ENCODE assay signal across 26 cellular contexts in genomic region chr21:33290441-33290840, GRCh38. TPM values are rescaled to one million over a fixed set of nuclear protein-coding genes. Genes with fewer than 3 reads are reported as not detected.
DNase-seq lines count a peak whose midpoint lies in the region; ATAC-seq and TF ChIP-seq lines count a peak whose summit lies in the region.
"Had no signal": no experiment of that assay in that cellular context is flagged by ENCODE, and none has a peak within 500 bp of the region (broad histone marks: within the 10 kb centered on the region; RNA-seq: fewer than 3 reads in every experiment).

No MANE protein-coding gene starts in this region.

- no peak for TF ChIP-seq CTCF in OCI-LY1 (IDR thresholded peaks at IDR 0.05; ENCODE audit: low read length)
- peak in 1 of 4 donors; percentile 9 for TF ChIP-seq CTCF in right lobe of liver (IDR thresholded peaks at IDR 0.05)
- TF ChIP-seq CTCF in neural progenitor cell (IDR thresholded peaks at IDR 0.05), result no peak

- no peak overlapping the region for H3K27ac Mint-ChIP-seq in neural progenitor cell
- H3K27ac Mint-ChIP-seq: activated CD4-positive, alpha-beta T cell treated with anti-CD3 and anti-CD28 coated beads for 36 hours; activated naive CD4-positive, alpha-beta T cell treated with anti-CD3 and anti-CD28 coated beads, Interleukin-2, amount 50 U/mL, for 24 hours; activated T-cell treated with anti-CD3 and anti-CD28 coated beads, Interleukin-2, amount 50 U/mL, for 72 hours; IgD-negative memory B cell; natural killer cell treated with Interleukin-12 subunit alpha and Interleukin-12 subunit beta and Interleukin-15 and Interleukin-18, amount 100 ng/mL, for 72 hours; T-helper 1 cell treated with Interleukin-12 subunit alpha and Interleukin-12 subunit beta and Interleukin-4 antibody, amounts not matched to agents 30 μg/mL and 1 μg/mL, for 36 hours had no signal

- DNase-seq in DMS53 (lab: John Stamatoyannopoulos, UW) (peak; percentile 98), NCI-H2029 treated with DMSO at 0.1 percent for 48 hours (lab: John Stamatoyannopoulos, UW) (peak; percentile 60), right lobe of liver (peak; percentile 89 to 97 (median 95)), mesendoderm (no peak), neural progenitor cell (ENCODE audit: low spot score) (no peak)
- DNase-seq: activated CD4-positive, alpha-beta T cell treated with anti-CD3 and anti-CD28 coated beads for 36 hours; activated T-cell treated with anti-CD3 and anti-CD28 coated beads, Interleukin-2, amount 50 U/mL, for 72 hours; dorsolateral prefrontal cortex; left lung; MG63; NCI-H82; PC-3; stimulated activated CD4-positive, alpha-beta T cell treated with anti-CD3 and anti-CD28 coated beads, Interleukin-15, amount 100 ng/mL, for 24 hours; upper lobe of right lung had no signal

- H3K9ac ChIP-seq in OCI-LY1 (ENCODE audit: low read length), result no peak overlapping the region
- no peak overlapping the region for H3K9ac ChIP-seq in mesendoderm (ENCODE audit: low read length)
- H3K9ac ChIP-seq in neural progenitor cell, result no peak overlapping the region
- H3K9ac ChIP-seq: BLaER1 treated with 17β-estradiol and CSF1 and Interleukin-3, amounts not matched to agents 10 nM and 100 nM had no signal

- no peak overlapping the region for H3K4ac ChIP-seq in mesendoderm (ENCODE audit: low read depth, low read length)

- peaks cover 15% of the 10 kb centered on the region for H3K4me1 Mint-ChIP-seq in neural progenitor cell

- no peaks in the 10 kb centered on the region for H3K79me1 ChIP-seq in mesendoderm (ENCODE audit: low read length)

- no peaks in the 10 kb centered on the region for H4K20me1 ChIP-seq in OCI-LY1 (ENCODE audit: insufficient read depth, low read length)
- no peaks in the 10 kb centered on the region for H4K20me1 ChIP-seq in neural progenitor cell (ENCODE audit: low read depth)

- H3K9me3 Mint-ChIP-seq in neural progenitor cell, result no peaks in the 10 kb centered on the region
- H3K9me3 Mint-ChIP-seq: activated naive CD4-positive, alpha-beta T cell treated with anti-CD3 and anti-CD28 coated beads, Interleukin-2, amount 50 U/mL, for 24 hours; activated T-cell treated with anti-CD3 and anti-CD28 coated beads, Interleukin-2, amount 50 U/mL, for 72 hours; IgD-negative memory B cell; mesothelial cell of epicardium; natural killer cell treated with Interleukin-12 subunit alpha and Interleukin-12 subunit beta and Interleukin-15 and Interleukin-18, amount 100 ng/mL, for 72 hours; T-helper 1 cell treated with Interleukin-12 subunit alpha and Interleukin-12 subunit beta and Interleukin-4 antibody, amounts not matched to agents 30 μg/mL and 1 μg/mL, for 36 hours had no signal

- H3K27me3 ChIP-seq in OCI-LY1 (ENCODE audit: insufficient read depth, low read length) (no peaks in the 10 kb centered on the region), right lobe of liver (no peaks in the 10 kb centered on the region), mesendoderm (ENCODE audit: insufficient read depth, low read length, poor library complexity) (no peaks in the 10 kb centered on the region), neural progenitor cell (no peaks in the 10 kb centered on the region)
- H3K27me3 ChIP-seq: BLaER1 treated with 17β-estradiol and CSF1 and Interleukin-3, amounts not matched to agents 10 nM and 100 nM; dorsolateral prefrontal cortex; left lung; MG63; SJSA1; upper lobe of right lung had no signal

- H3K4me3 ChIP-seq in OCI-LY1 (ENCODE audit: low read depth, low read length, poor library complexity, severe bottlenecking), result no peak overlapping the region
- no peak overlapping the region for H3K4me3 ChIP-seq in right lobe of liver
- H3K4me3 ChIP-seq in mesendoderm (ENCODE audit: low read length), result no peak overlapping the region
- no peak overlapping the region for H3K4me3 ChIP-seq in neural progenitor cell
- H3K4me3 ChIP-seq: BLaER1 treated with 17β-estradiol and CSF1 and Interleukin-3, amounts not matched to agents 10 nM and 100 nM; dorsolateral prefrontal cortex; left lung; MG63; SJSA1; upper lobe of right lung had no signal

- H3K4me2 ChIP-seq in OCI-LY1 (ENCODE audit: low read length) (no peak overlapping the region), mesendoderm (ENCODE audit: low read length) (no peak overlapping the region), neural progenitor cell (no peak overlapping the region)

- H4K5ac ChIP-seq in mesendoderm (ENCODE audit: low read length), result no peak overlapping the region

- no peak overlapping the region for H3K56ac ChIP-seq in mesendoderm (ENCODE audit: low read length)

- no peak overlapping the region for H2AK5ac ChIP-seq in mesendoderm (ENCODE audit: low read length)

- peaks cover 11% of the 10 kb centered on the region for H3K27me3 Mint-ChIP-seq in neural progenitor cell (ENCODE audit: insufficient read depth, low read depth)
- H3K27me3 Mint-ChIP-seq: activated CD4-positive, alpha-beta T cell treated with anti-CD3 and anti-CD28 coated beads for 36 hours; activated naive CD4-positive, alpha-beta T cell treated with anti-CD3 and anti-CD28 coated beads, Interleukin-2, amount 50 U/mL, for 24 hours; IgD-negative memory B cell; natural killer cell treated with Interleukin-12 subunit alpha and Interleukin-12 subunit beta and Interleukin-15 and Interleukin-18, amount 100 ng/mL, for 72 hours had no signal

- H3K4me1 ChIP-seq in OCI-LY1 (ENCODE audit: insufficient read depth, low read length, severe bottlenecking) (peaks cover 51% of the 10 kb centered on the region), right lobe of liver (peaks cover 0 to 38% (median 16%) of the 10 kb centered on the region in 4 donors), mesendoderm (ENCODE audit: control insufficient read depth, low read depth, low read length) (no peaks in the 10 kb centered on the region), neural progenitor cell (no peaks in the 10 kb centered on the region)

- H3K36me3 ChIP-seq in OCI-LY1 (ENCODE audit: insufficient read depth, low read length) (peaks cover 70% of the 10 kb centered on the region), right lobe of liver (peaks cover 0 to 20% (median 0%) of the 10 kb centered on the region in 4 donors), mesendoderm (ENCODE audit: control insufficient read depth, insufficient read depth, low read length) (no peaks in the 10 kb centered on the region), neural progenitor cell (no peaks in the 10 kb centered on the region)
- H3K36me3 ChIP-seq: MG63 had no signal

- intact Hi-C loops in right lobe of liver (cut with DNase I), result no loop called here

- H2BK120ac ChIP-seq in mesendoderm (ENCODE audit: low read depth, low read length), result no peak overlapping the region

- H3K23ac ChIP-seq in mesendoderm (ENCODE audit: low read length), result no peak overlapping the region

- H2BK15ac ChIP-seq in mesendoderm (replicated peaks; ENCODE audit: low read depth), result no peak overlapping the region

- 51% methylated on average over 6 of the region's 11 CpGs for WGBS in right lobe of liver (ENCODE audit: insufficient coverage, low coverage, low lambda C conversion rate, missing lambda C conversion rate)
- no CpG with 5 or more reads among the region's 11 CpGs for WGBS in mesendoderm (ENCODE audit: extremely low coverage, insufficient coverage, low lambda C conversion rate)

- no peak overlapping the region for H3K18ac ChIP-seq in mesendoderm (ENCODE audit: low read length)

- H2AFZ ChIP-seq in OCI-LY1 (ENCODE audit: low read length) (no peak overlapping the region), neural progenitor cell (replicated peaks) (no peak overlapping the region)

- no peaks in the 10 kb centered on the region for H3K9me2 ChIP-seq in OCI-LY1 (ENCODE audit: low read depth, low read length)

- H3K4me3 Mint-ChIP-seq in neural progenitor cell, result no peak overlapping the region
- H3K4me3 Mint-ChIP-seq: activated CD4-positive, alpha-beta T cell treated with anti-CD3 and anti-CD28 coated beads for 36 hours; activated naive CD4-positive, alpha-beta T cell treated with anti-CD3 and anti-CD28 coated beads, Interleukin-2, amount 50 U/mL, for 24 hours; activated T-cell treated with anti-CD3 and anti-CD28 coated beads, Interleukin-2, amount 50 U/mL, for 72 hours; IgD-negative memory B cell; mesothelial cell of epicardium; natural killer cell treated with Interleukin-12 subunit alpha and Interleukin-12 subunit beta and Interleukin-15 and Interleukin-18, amount 100 ng/mL, for 72 hours; T-helper 1 cell treated with Interleukin-12 subunit alpha and Interleukin-12 subunit beta and Interleukin-4 antibody, amounts not matched to agents 30 μg/mL and 1 μg/mL, for 36 hours had no signal

- H4K8ac ChIP-seq in mesendoderm (ENCODE audit: low read depth, low read length), result no peak overlapping the region

- H3K36me3 Mint-ChIP-seq in neural progenitor cell, result peaks cover 8% of the 10 kb centered on the region

- H3K9me3 ChIP-seq in OCI-LY1 (ENCODE audit: low read length) (no peaks in the 10 kb centered on the region), right lobe of liver (no peaks in the 10 kb centered on the region), neural progenitor cell (ENCODE audit: low read depth) (no peaks in the 10 kb centered on the region)
- H3K9me3 ChIP-seq: BLaER1 treated with 17β-estradiol and CSF1 and Interleukin-3, amounts not matched to agents 10 nM and 100 nM; left lung; MG63; SJSA1; upper lobe of right lung had no signal

- no peaks in the 10 kb centered on the region for H3K79me2 ChIP-seq in OCI-LY1 (ENCODE audit: insufficient read depth, low read length)
- H3K79me2 ChIP-seq in mesendoderm (ENCODE audit: control insufficient read depth, insufficient read depth, low read length), result no peaks in the 10 kb centered on the region
- no peaks in the 10 kb centered on the region for H3K79me2 ChIP-seq in neural progenitor cell (ENCODE audit: low read depth)

- H3F3A ChIP-seq in OCI-LY1 (ENCODE audit: insufficient read depth, low read length), result 0 out of 2 replicates have a peak, but pooled peaks cover 4% of the 10 kb centered on the region
- H3F3A ChIP-seq in neural progenitor cell (ENCODE audit: low read depth), result no peaks in the 10 kb centered on the region

- H3K27ac ChIP-seq in OCI-LY1 (ENCODE audit: low read depth, low read length, poor library complexity, severe bottlenecking) (peak overlapping the region; percentile 56), right lobe of liver (peak overlapping the region in 1 of 3 donors; percentile 36), mesendoderm (ENCODE audit: low read depth, low read length) (no peak overlapping the region), neural progenitor cell (no peak overlapping the region)
- H3K27ac ChIP-seq: BLaER1 treated with 17β-estradiol and CSF1 and Interleukin-3, amounts not matched to agents 10 nM and 100 nM; dorsolateral prefrontal cortex; epithelial cell of prostate; left lung; SJSA1; upper lobe of right lung had no signal

- peak; percentile 58 to 76 (median 73) for ATAC-seq in right lobe of liver
- ATAC-seq in HG03139 (IDR thresholded peaks at IDR 0.05; ENCODE audit: unreplicated experiment), result no peak
- no peak for ATAC-seq in GM18520 (IDR thresholded peaks at IDR 0.05; ENCODE audit: unreplicated experiment)
- ATAC-seq: activated CD4-positive, alpha-beta T cell treated with anti-CD3 and anti-CD28 coated beads for 36 hours; activated T-cell treated with anti-CD3 and anti-CD28 coated beads, Interleukin-2, amount 50 U/mL, for 72 hours; left lung; natural killer cell treated with Interleukin-12 subunit alpha and Interleukin-12 subunit beta and Interleukin-15 and Interleukin-18, amount 100 ng/mL, for 72 hours; PC-3; sciatic nerve; upper lobe of right lung had no signal

- no peak for TF ChIP-seq POLR2A in right lobe of liver (IDR thresholded peaks at IDR 0.05)

- no peak overlapping the region for H2BK5ac ChIP-seq in mesendoderm (ENCODE audit: low read length)

RNA-seq across cellular contexts. Expression of gene IL10RB, which starts 24.3 kb away (rescaled TPM):
- total RNA-seq in right lobe of liver (10 to 100 TPM; 10.5 to 24.2 (median 20.3) TPM), neural progenitor cell (ENCODE audit: low replicate concordance) (3.1 and 5.6 TPM in 2 replicates)
- polyA plus RNA-seq in mesendoderm (2013, experiment 1 of 2), result 2.1 TPM
- polyA plus RNA-seq in mesendoderm (2013, experiment 2 of 2), result 2.0 TPM

RNA-seq across cellular contexts. Expression of gene IFNAR1, which starts 34.3 kb away (rescaled TPM):
- 10 to 100 TPM; 31.6 to 68.2 (median 48.6) TPM for total RNA-seq in right lobe of liver
- 7.9 TPM for polyA plus RNA-seq in mesendoderm (2013, experiment 1 of 2)
- polyA plus RNA-seq in mesendoderm (2013, experiment 2 of 2), result 9.4 TPM
- total RNA-seq in neural progenitor cell (ENCODE audit: low replicate concordance), result 6.0 and 9.5 TPM in 2 replicates

Comparison
In these comparisons a context has a peak if more than half of its experiments do, and no peak if none do; other contexts are left out.
1. DNase-seq: peak in DMS53 (single experiment), NCI-H2029 treated with DMSO at 0.1 percent for 48 hours (single experiment) and right lobe of liver (3 of 3); none in mesendoderm (single experiment) and neural progenitor cell (single experiment).
2. ATAC-seq: peak in right lobe of liver (4 of 4); none in HG03139 (single experiment) and GM18520 (single experiment).